ENCODE assay signal across 18 cellular contexts in genomic region chr16:88732172-88732960, GRCh38. TPM values are rescaled to one million over a fixed set of nuclear protein-coding genes. Genes with fewer than 3 reads are reported as not detected.
DNase-seq lines count a peak whose midpoint lies in the region; ATAC-seq and TF ChIP-seq lines count a peak whose summit lies in the region.
"Had no signal": no experiment of that assay in that cellular context is flagged by ENCODE, and none has a peak within 500 bp of the region (broad histone marks: within the 10 kb centered on the region; RNA-seq: fewer than 3 reads in every experiment).

No MANE protein-coding gene starts in this region.

- H3K27ac ChIP-seq in RWPE2 (ENCODE audit: poor library complexity, severe bottlenecking) (no peak overlapping the region), sigmoid colon (peak overlapping the region in 3 of 4 donors; percentile 5 to 31 (median 31)), caudate nucleus (ENCODE audit: low read depth, low read length) (no peak overlapping the region)
- H3K27ac ChIP-seq: left lung, neutrophil, vagina had no signal

- peaks cover 57% of the 10 kb centered on the region for H3K36me3 Mint-ChIP-seq in activated T-cell treated with anti-CD3 and anti-CD28 coated beads, Interleukin-2, amount 50 U/mL, for 24 hours (ENCODE audit: low read depth)
- H3K36me3 Mint-ChIP-seq in activated CD4-positive, alpha-beta T cell treated with anti-CD3 and anti-CD28 coated beads, Interleukin-2, amount 10 ng/mL, durations not matched to agents 7 days and 5 days (ENCODE audit: low read depth) = peaks cover 18% of the 10 kb centered on the region

- no peak for DNase-seq in activated T-cell treated with anti-CD3 and anti-CD28 coated beads, Interleukin-2, amount 50 U/mL, for 24 hours
- no peak for DNase-seq in activated T-cell treated with anti-CD3 and anti-CD28 coated beads for 4 hours
- peak; percentile 51 for DNase-seq in M059J (ENCODE audit: low read depth)
- DNase-seq in RWPE2 (ENCODE audit: low spot score) = no peak
- no peak for DNase-seq in sigmoid colon
- no peak for DNase-seq in caudate nucleus (lab: John Stamatoyannopoulos, UW)
- no peak for DNase-seq in activated CD4-positive, alpha-beta T cell treated with anti-CD3 and anti-CD28 coated beads, Interleukin-2, amount 10 ng/mL, durations not matched to agents 7 days and 5 days
- DNase-seq: activated effector memory CD4-positive, alpha-beta T cell treated with anti-CD3 and anti-CD28 coated beads, Interleukin-2, amount 50 U/mL, for 16 hours; central memory CD4-positive, alpha-beta T cell; effector CD4-positive, alpha-beta T cell; left lung; MM.1S; NCI-H2227 treated with DMSO at 0.1 percent for 48 hours; SJCRH30; T-helper 9 cell had no signal

- peaks cover 4% of the 10 kb centered on the region for H3K4me1 Mint-ChIP-seq in activated T-cell treated with anti-CD3 and anti-CD28 coated beads, Interleukin-2, amount 50 U/mL, for 24 hours (ENCODE audit: low read depth)
- H3K4me1 Mint-ChIP-seq in activated CD4-positive, alpha-beta T cell treated with anti-CD3 and anti-CD28 coated beads, Interleukin-2, amount 10 ng/mL, durations not matched to agents 7 days and 5 days = peaks cover 5% of the 10 kb centered on the region

- H3K27me3 ChIP-seq in RWPE2 (ENCODE audit: insufficient read depth, poor library complexity, severe bottlenecking) (no peaks in the 10 kb centered on the region), sigmoid colon (no peaks in the 10 kb centered on the region)
- H3K27me3 ChIP-seq: left lung, neutrophil, SJCRH30, vagina had no signal

- H3K27ac Mint-ChIP-seq in activated T-cell treated with anti-CD3 and anti-CD28 coated beads, Interleukin-2, amount 50 U/mL, for 24 hours = peak overlapping the region; percentile 55
- H3K27ac Mint-ChIP-seq in activated CD4-positive, alpha-beta T cell treated with anti-CD3 and anti-CD28 coated beads, Interleukin-2, amount 10 ng/mL, durations not matched to agents 7 days and 5 days = no peak overlapping the region

- H3K4me1 ChIP-seq in RWPE2 (ENCODE audit: insufficient read depth, poor library complexity, severe bottlenecking) (no peaks in the 10 kb centered on the region), sigmoid colon (peaks cover 0 to 4% (median 1%) of the 10 kb centered on the region in 4 donors)

- POLR2A ChIA-PET in activated CD4-positive, alpha-beta T cell treated with anti-CD3 and anti-CD28 coated beads, Interleukin-2, amount 10 ng/mL, durations not matched to agents 7 days and 5 days (lab: Charles Lee) = no interaction called here

- peak; percentile 54 for ATAC-seq in RWPE2 (ENCODE audit: low read depth)
- no peak for ATAC-seq in GM21390 (IDR thresholded peaks at IDR 0.05; ENCODE audit: unreplicated experiment)

- TF ChIP-seq CTCF in RWPE2 (IDR thresholded peaks at IDR 0.05; ENCODE audit: poor library complexity, severe bottlenecking) (no peak), sigmoid colon (IDR thresholded peaks at IDR 0.05) (no peak)

- TF ChIP-seq EP300 in sigmoid colon (IDR thresholded peaks at IDR 0.05) = no peak

- H3K4me3 Mint-ChIP-seq in activated T-cell treated with anti-CD3 and anti-CD28 coated beads, Interleukin-2, amount 50 U/mL, for 24 hours = no peak overlapping the region
- no peak overlapping the region for H3K4me3 Mint-ChIP-seq in activated CD4-positive, alpha-beta T cell treated with anti-CD3 and anti-CD28 coated beads, Interleukin-2, amount 10 ng/mL, durations not matched to agents 7 days and 5 days

- CTCF ChIA-PET in activated CD4-positive, alpha-beta T cell treated with anti-CD3 and anti-CD28 coated beads, Interleukin-2, amount 10 ng/mL, durations not matched to agents 7 days and 5 days (lab: Charles Lee) = interaction anchor here (1.5 kb wide), 1 partner anchor 11 kb away, joined by 7 read pairs; no protein-coding TSS in a partner anchor

- intact Hi-C loops in sigmoid colon (cut with DNase I) = no loop called here

- 77 to 85% methylated on average over 30 of the region's 30 CpGs for WGBS in sigmoid colon, 2 donors

- H3K9me3 Mint-ChIP-seq in activated T-cell treated with anti-CD3 and anti-CD28 coated beads, Interleukin-2, amount 50 U/mL, for 24 hours = no peaks in the 10 kb centered on the region
- no peaks in the 10 kb centered on the region for H3K9me3 Mint-ChIP-seq in activated CD4-positive, alpha-beta T cell treated with anti-CD3 and anti-CD28 coated beads, Interleukin-2, amount 10 ng/mL, durations not matched to agents 7 days and 5 days

- no peaks in the 10 kb centered on the region for H3K27me3 Mint-ChIP-seq in activated T-cell treated with anti-CD3 and anti-CD28 coated beads, Interleukin-2, amount 50 U/mL, for 24 hours
- H3K27me3 Mint-ChIP-seq in activated CD4-positive, alpha-beta T cell treated with anti-CD3 and anti-CD28 coated beads, Interleukin-2, amount 10 ng/mL, durations not matched to agents 7 days and 5 days = no peaks in the 10 kb centered on the region

- H3K36me3 ChIP-seq in RWPE2 (ENCODE audit: low read depth) = peaks cover 54% of the 10 kb centered on the region
- peaks cover 14 to 78% (median 63%) of the 10 kb centered on the region in 4 donors for H3K36me3 ChIP-seq in sigmoid colon
- H3K36me3 ChIP-seq: SJCRH30 had no signal

- H3K9me3 ChIP-seq in RWPE2 (ENCODE audit: severe bottlenecking) (no peaks in the 10 kb centered on the region), sigmoid colon (no peaks in the 10 kb centered on the region)
- H3K9me3 ChIP-seq: left lung, neutrophil, SJCRH30, vagina had no signal

- H3K4me3 ChIP-seq in RWPE2 (ENCODE audit: severe bottlenecking) (no peak overlapping the region), sigmoid colon (no peak overlapping the region)
- H3K4me3 ChIP-seq: left lung, vagina had no signal

- TF ChIP-seq POLR2A in sigmoid colon (IDR thresholded peaks at IDR 0.05) = no peak

RNA-seq across cellular contexts. Expression of gene CTU2, which starts 26.1 kb away (rescaled TPM):
- 11.1 and 16.2 TPM in 2 replicates for total RNA-seq in M059J (2014; rRNA removed; shearing (Covaris generic))
- 10 to 100 TPM in 3 of 4 donors, 1 to 10 TPM in 1; 6.1 to 11.7 (median 10.7) TPM for total RNA-seq in sigmoid colon
- polyA plus RNA-seq in sigmoid colon = 10 to 100 TPM in 1 of 3 donors, 1 to 10 TPM in 2; 8.4 to 16.3 (median 9.2) TPM
- 10 to 100 TPM; 20.5 to 27.2 TPM for total RNA-seq in activated CD4-positive, alpha-beta T cell treated with anti-CD3 and anti-CD28 coated beads, Interleukin-2, amount 10 ng/mL, durations not matched to agents 7 days and 5 days

RNA-seq across cellular contexts. Expression of gene RNF166, which starts 26.2 kb away (rescaled TPM):
- 18.2 and 26.5 TPM in 2 replicates for total RNA-seq in M059J (2014; rRNA removed; shearing (Covaris generic))
- 10 to 100 TPM; 16.0 to 21.4 (median 17.9) TPM for total RNA-seq in sigmoid colon
- 10 to 100 TPM in 1 of 3 donors, 1 to 10 TPM in 2; 5.4 to 34.8 (median 6.2) TPM for polyA plus RNA-seq in sigmoid colon
- 100 to 1,000 TPM; 214 to 234 TPM for total RNA-seq in activated CD4-positive, alpha-beta T cell treated with anti-CD3 and anti-CD28 coated beads, Interleukin-2, amount 10 ng/mL, durations not matched to agents 7 days and 5 days

RNA-seq across cellular contexts. Expression of gene SNAI3, which starts 46.1 kb away (rescaled TPM):
- total RNA-seq in M059J (2014; rRNA removed; shearing (Covaris generic)) = not detected in 2 replicates
- under 1 TPM in 2 of 4 donors, not detected in 2; 0.71 to 0.82 TPM for total RNA-seq in sigmoid colon
- polyA plus RNA-seq in sigmoid colon = 1 to 10 TPM in 1 of 3 donors, under 1 TPM in 2; 0.46 to 3.0 (median 0.60) TPM
- 10 to 100 TPM; 21.0 to 24.2 TPM for total RNA-seq in activated CD4-positive, alpha-beta T cell treated with anti-CD3 and anti-CD28 coated beads, Interleukin-2, amount 10 ng/mL, durations not matched to agents 7 days and 5 days
- total RNA-seq: vagina had no signal

RNA-seq across cellular contexts. Expression of gene PIEZO1, which starts 52.7 kb away (rescaled TPM):
- total RNA-seq in M059J (2014; rRNA removed; shearing (Covaris generic)) = 49.1 and 89.6 TPM in 2 replicates
- 100 to 1,000 TPM in 3 of 4 donors, 10 to 100 TPM in 1; 97.4 to 242 (median 158) TPM for total RNA-seq in sigmoid colon
- polyA plus RNA-seq in sigmoid colon = 100 to 1,000 TPM in 1 of 3 donors, 10 to 100 TPM in 2; 18.0 to 169 (median 29.4) TPM
- total RNA-seq in activated CD4-positive, alpha-beta T cell treated with anti-CD3 and anti-CD28 coated beads, Interleukin-2, amount 10 ng/mL, durations not matched to agents 7 days and 5 days = 100 to 1,000 TPM; 239 to 303 TPM

Comparison
In these comparisons a context has a peak if more than half of its experiments do, and no peak if none do; other contexts are left out.
1. H3K27ac ChIP-seq: peak in sigmoid colon (3 of 4); none in RWPE2 (single experiment) and caudate nucleus (single experiment).
2. RNA of gene SNAI3, which starts 46.1 kb away (total RNA-seq): 21.0 to 24.2 TPM in activated CD4-positive, alpha-beta T cell treated with anti-CD3 and anti-CD28 coated beads, Interleukin-2, amount 10 ng/mL, durations not matched to agents 7 days and 5 days; 0.71 to 0.82 TPM in sigmoid colon and not detected in M059J; every median in the first group is over 10 times any median in the second.